12 cellular contexts compared by ENCODE assay signal in the genomic region with DNA sequence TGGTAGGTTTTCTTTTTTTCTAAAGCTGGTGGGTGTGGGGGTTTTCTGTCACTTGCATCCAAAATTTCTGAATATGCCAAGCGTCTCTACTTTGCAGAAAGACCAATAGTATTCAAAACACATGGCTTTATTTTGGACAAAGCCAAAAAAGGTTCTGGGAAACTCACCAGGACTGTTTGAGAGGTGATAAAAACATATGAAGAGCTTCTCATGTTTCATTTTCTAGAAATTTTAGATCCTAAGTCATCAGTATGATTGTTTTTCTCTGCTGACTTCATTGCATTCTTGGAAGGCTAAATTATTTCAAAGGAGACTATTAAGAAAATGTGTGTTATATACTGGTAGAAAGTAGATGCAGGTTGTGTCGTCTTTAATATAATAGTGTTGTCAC. TPM values are rescaled to one million over a fixed set of nuclear protein-coding genes. Genes with fewer than 3 reads are reported as not detected.
DNase-seq lines count a peak whose midpoint lies in the region; ATAC-seq and TF ChIP-seq lines count a peak whose summit lies in the region.
"Had no signal": no experiment of that assay in that cellular context is flagged by ENCODE, and none has a peak within 500 bp of the region (broad histone marks: within the 10 kb centered on the region; RNA-seq: fewer than 3 reads in every experiment).

No MANE protein-coding gene starts in this region.

- H3K27ac ChIP-seq in PC-3 (ENCODE audit: low read length) (no peak overlapping the region), epithelial cell of prostate (peak overlapping the region; percentile 41), osteoblast (ENCODE audit: low read depth, low read length) (peak overlapping the region; percentile 48)

- TF ChIP-seq CTCF in PC-3 (conservative IDR thresholded peaks at IDR 0.05; ENCODE audit: low read depth, low read length), result no peak
- TF ChIP-seq CTCF in osteoblast (IDR thresholded peaks at IDR 0.05; ENCODE audit: extremely low read depth, low read depth, low read length), result no peak

- no peak overlapping the region for H3K9ac ChIP-seq in PC-3 (ENCODE audit: low read length)

- H3K9me3 ChIP-seq in PC-3 (ENCODE audit: low read length) (no peaks in the 10 kb centered on the region), osteoblast (ENCODE audit: low read depth, low read length) (no peaks in the 10 kb centered on the region), HAP-1 (no peaks in the 10 kb centered on the region)

- no peaks in the 10 kb centered on the region for H3K27me3 ChIP-seq in PC-3 (ENCODE audit: low read length)
- no peaks in the 10 kb centered on the region for H3K27me3 ChIP-seq in osteoblast (ENCODE audit: insufficient read depth, low read length)
- H3K27me3 ChIP-seq in HAP-1 (ENCODE audit: low read depth), result no peaks in the 10 kb centered on the region; the same call in 1 of the 2 replicates

- peak overlapping the region; percentile 69 for H3K4me3 ChIP-seq in PC-3 (ENCODE audit: low read length)
- peak overlapping the region; percentile 65 for H3K4me3 ChIP-seq in osteoblast (ENCODE audit: insufficient read depth, low read length)
- no peak overlapping the region for H3K4me3 ChIP-seq in HAP-1
- H3K4me3 ChIP-seq: GM23338 had no signal

- no peaks in the 10 kb centered on the region for H3K9me2 ChIP-seq in PC-3 (replicated peaks; ENCODE audit: low read length)

- in situ Hi-C loops in HAP-1 (cut with MboI; ENCODE audit: low sequenced_read_pairs), result loop anchor here (10.0 kb wide), 2 partner anchors 151 to 231 kb away; no protein-coding TSS in a partner anchor

- CTCF ChIA-PET in PC-3 (lab: Charles Lee), result interaction anchor here (0.6 to 2.4 kb wide), 17 partner anchors 31 to 463 kb away, joined by 3 to 31 read pairs (median 5); partner anchors contain the start of gene GCLC

- DNase-seq in GM04503 (ENCODE audit: low read depth) (peak; percentile 11), PC-3 (no peak), epithelial cell of prostate (ENCODE audit: low read depth, low spot score) (no peak), osteoblast (ENCODE audit: insufficient read length, low spot score, missing footprints) (peak; percentile 14), NCI-H2227 treated with DMSO at 0.1 percent for 48 hours (lab: John Stamatoyannopoulos, UW) (no peak), ureter (ENCODE audit: low spot score) (no peak), HAP-1 (ENCODE audit: low spot score in 2 of 2) (no peak)
- DNase-seq: activated CD8-positive, alpha-beta T cell treated with anti-CD3 and anti-CD28 coated beads, Interleukin-2, amount 10 ng/mL, durations not matched to agents 7 days and 5 days; activated effector memory CD4-positive, alpha-beta T cell treated with Interleukin-2 at 50 U/mL for 16 hours; SIG-M5 had no signal

- no peaks in the 10 kb centered on the region for H3K79me2 ChIP-seq in PC-3 (ENCODE audit: low read length)
- H3K79me2 ChIP-seq in osteoblast (ENCODE audit: insufficient read depth, low read length), result no peaks in the 10 kb centered on the region

- POLR2A ChIA-PET in PC-3 (lab: Charles Lee; ENCODE audit: unreplicated experiment), result interaction anchor here (0.5 to 1.0 kb wide), 3 partner anchors 222 to 241 kb away, joined by 4 to 10 read pairs (median 4); no protein-coding TSS in a partner anchor

- H3K4me2 ChIP-seq in PC-3 (ENCODE audit: low read length) (peak overlapping the region; percentile 86), osteoblast (ENCODE audit: insufficient read depth, low read length) (peak overlapping the region; percentile 94)
- H3K4me2 ChIP-seq: GM23338 had no signal

- H3K4me1 ChIP-seq in PC-3 (ENCODE audit: insufficient read depth, low read length), result peaks cover 33% of the 10 kb centered on the region
- H3K4me1 ChIP-seq in osteoblast (ENCODE audit: insufficient read depth, low read length), result peaks cover 34% of the 10 kb centered on the region
- H3K4me1 ChIP-seq in HAP-1, result no peaks in the 10 kb centered on the region; the same call in 1 of the 2 replicates

- H2AFZ ChIP-seq in PC-3 (ENCODE audit: low read length), result peak overlapping the region; percentile 71
- H2AFZ ChIP-seq in osteoblast (ENCODE audit: low read length), result peak overlapping the region; percentile 43
- H2AFZ ChIP-seq: GM23338 had no signal

- H4K20me1 ChIP-seq in PC-3 (ENCODE audit: low read length) (no peaks in the 10 kb centered on the region), osteoblast (ENCODE audit: insufficient read depth, low read length) (no peaks in the 10 kb centered on the region)

- H3K36me3 ChIP-seq in PC-3 (ENCODE audit: low read depth, low read length) (peaks cover 6% of the 10 kb centered on the region; the same call in 1 of the 2 replicates), osteoblast (ENCODE audit: insufficient read depth, low read length) (no peaks in the 10 kb centered on the region), HAP-1 (replicated peaks) (0 out of 2 replicates have a peak, but pooled peaks cover 6% of the 10 kb centered on the region)

- BruUV-seq in PC-3 (replicated peaks; lab: Mats Ljungman, UMichigan), result no TSS peak

- ATAC-seq in PC-3 (peak; percentile 2; the same call in 1 of the 2 replicates), HG02571 (IDR thresholded peaks at IDR 0.05; ENCODE audit: unreplicated experiment) (no peak)

- intact Hi-C loops in PC-3 (cut with micrococcal nuclease), result loop anchor here (1.0 to 2.0 kb wide), 5 partner anchors 51 to 232 kb away; no protein-coding TSS in a partner anchor

- no peaks in the 10 kb centered on the region for H3F3A ChIP-seq in PC-3 (ENCODE audit: low read length, unreplicated experiment)

RNA-seq across cellular contexts. Expression of gene GCLC, which starts 51.3 kb away (rescaled TPM):
- total RNA-seq in PC-3 (2014; rRNA removed), result 50.1 and 54.7 TPM in 2 replicates
- total RNA-seq in osteoblast, result 26.8 and 38.6 TPM in 2 replicates
- total RNA-seq in ureter, result 120 TPM

Comparison
In these comparisons a context has a peak if more than half of its experiments do, and no peak if none do; other contexts are left out.
1. DNase-seq: peak in GM04503 (single experiment) and osteoblast (single experiment); none in PC-3 (single experiment), epithelial cell of prostate (single experiment), NCI-H2227 treated with DMSO at 0.1 percent for 48 hours (single experiment), ureter (single experiment) and HAP-1 (0 of 2).